ENCODE assay signal across 1 cellular context in the genomic region with DNA sequence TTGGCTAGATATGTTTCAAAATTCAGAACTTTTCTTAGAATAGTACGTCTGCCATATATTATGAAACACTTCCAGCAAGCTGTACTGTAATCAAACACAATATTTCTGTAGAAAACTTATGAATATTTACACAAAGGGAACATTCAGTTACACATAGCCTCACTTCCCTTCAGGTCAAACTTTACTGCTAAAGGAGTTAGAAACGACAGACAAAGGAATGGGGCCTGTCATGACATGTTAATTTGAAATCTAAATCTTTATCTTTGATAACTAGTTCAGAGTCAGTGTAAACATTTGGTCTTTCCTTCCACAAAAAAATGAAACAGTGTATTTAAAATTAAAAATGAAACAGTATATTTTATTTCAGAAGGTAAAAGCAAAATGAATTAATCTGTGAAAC.
TF ChIP-seq lines count a peak whose summit lies in the region.

No MANE protein-coding gene starts in this region.

TF ChIP-seq in H1, 55 proteins besides CTCF, POLR2A, EP300 and RAD21 (continued from another document):
- TF ChIP-seq, protein P1, sequence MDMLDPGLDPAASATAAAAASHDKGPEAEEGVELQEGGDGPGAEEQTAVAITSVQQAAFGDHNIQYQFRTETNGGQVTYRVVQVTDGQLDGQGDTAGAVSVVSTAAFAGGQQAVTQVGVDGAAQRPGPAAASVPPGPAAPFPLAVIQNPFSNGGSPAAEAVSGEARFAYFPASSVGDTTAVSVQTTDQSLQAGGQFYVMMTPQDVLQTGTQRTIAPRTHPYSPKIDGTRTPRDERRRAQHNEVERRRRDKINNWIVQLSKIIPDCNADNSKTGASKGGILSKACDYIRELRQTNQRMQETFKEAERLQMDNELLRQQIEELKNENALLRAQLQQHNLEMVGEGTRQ (IDR thresholded peaks at IDR 0.05; ENCODE audit: low read length), result no peak
- TF ChIP-seq SAP30 (IDR thresholded peaks at IDR 0.05; ENCODE audit: insufficient read depth, insufficient replicate concordance, low read length) (no peak), ZNF274 (IDR thresholded peaks at IDR 0.05; ENCODE audit: borderline replicate concordance, extremely low read depth, low read length) (no peak), KDM4A (IDR thresholded peaks at IDR 0.05; ENCODE audit: low read depth, low read length, severe bottlenecking) (no peak), TCF12 (IDR thresholded peaks at IDR 0.05; ENCODE audit: low read depth, low read length) (no peak), NRF1 (IDR thresholded peaks at IDR 0.05; ENCODE audit: low read depth, low read length) (no peak), MAFK (IDR thresholded peaks at IDR 0.05; ENCODE audit: low read depth, low read length) (no peak), PHF8 (conservative IDR thresholded peaks at IDR 0.05; ENCODE audit: low read depth, low read length) (no peak), EGR1 (IDR thresholded peaks at IDR 0.05; ENCODE audit: borderline replicate concordance, low read depth, low read length) (no peak)
